Comparison of ENCODE assay signal across 9 cellular contexts in genomic region chr17:35051183-35051578, GRCh38. TPM values are rescaled to one million over a fixed set of nuclear protein-coding genes. Genes with fewer than 3 reads are reported as not detected.
DNase-seq lines count a peak whose midpoint lies in the region; ATAC-seq and TF ChIP-seq lines count a peak whose summit lies in the region.
"Had no signal": no experiment of that assay in that cellular context is flagged by ENCODE, and none has a peak within 500 bp of the region (broad histone marks: within the 10 kb centered on the region; RNA-seq: fewer than 3 reads in every experiment).

No MANE protein-coding gene starts in this region.

- H4K20me1 ChIP-seq in OCI-LY7 (ENCODE audit: insufficient read depth, low read length) (no peaks in the 10 kb centered on the region), Karpas-422 (ENCODE audit: insufficient read depth, low read depth, low read length) (0 out of 2 replicates have a peak, but pooled peaks cover 5% of the 10 kb centered on the region)

- H3K36me3 ChIP-seq in OCI-LY7 (ENCODE audit: insufficient read depth, low read length) (no peaks in the 10 kb centered on the region), duodenal mucosa (ENCODE audit: control insufficient read depth in 1 of 2, insufficient read depth in 2 of 2, low read length in 2 of 2) (no peaks in the 10 kb centered on the region), Karpas-422 (ENCODE audit: insufficient read depth, low read length) (no peaks in the 10 kb centered on the region)

- H2AFZ ChIP-seq in OCI-LY7 (ENCODE audit: low read length) (peak overlapping the region; percentile 48; the same call in 1 of the 2 replicates), Karpas-422 (ENCODE audit: low read length) (no peak overlapping the region)

- H3K9ac ChIP-seq in duodenal mucosa (ENCODE audit: low read depth in 1 of 2, low read length in 2 of 2): peak overlapping the region in 1 of 2 donors; percentile 23
- H3K9ac ChIP-seq in Karpas-422 (ENCODE audit: low read length): no peak overlapping the region

- CTCF ChIA-PET in OCI-LY7 (lab: Charles Lee; ENCODE audit: unreplicated experiment): no interaction called here

- no peak overlapping the region for H3K4me3 ChIP-seq in OCI-LY7 (ENCODE audit: low read depth, low read length, poor library complexity, severe bottlenecking)
- peak overlapping the region; percentile 23 to 44 for H3K4me3 ChIP-seq in duodenal mucosa (ENCODE audit: low read depth in 1 of 2, low read length in 2 of 2)
- H3K4me3 ChIP-seq in Karpas-422 (ENCODE audit: low read length): no peak overlapping the region
- H3K4me3 ChIP-seq: lung had no signal

- no TSS peak for BruUV-seq in OCI-LY7 (replicated peaks; lab: Mats Ljungman, UMichigan)

- intact Hi-C loops in OCI-LY7 (cut with micrococcal nuclease; ENCODE audit: unreplicated experiment) (no loop called here), sciatic nerve (cut with DNase I) (no loop called here)

- H3K79me2 ChIP-seq in OCI-LY7 (ENCODE audit: insufficient read depth, low read depth, low read length): no peaks in the 10 kb centered on the region
- peaks cover 22% of the 10 kb centered on the region for H3K79me2 ChIP-seq in Karpas-422 (ENCODE audit: low read length)

- peak; percentile 59 for ATAC-seq in GM21737 (IDR thresholded peaks at IDR 0.05; ENCODE audit: unreplicated experiment)
- ATAC-seq in sciatic nerve: peak; percentile 70

- in situ Hi-C loops in GM13976 (cut with MboI; ENCODE audit: low sequenced_read_pairs, unreplicated experiment): no loop called here

- DNase-seq in GM13976 (ENCODE audit: low spot score): peak; percentile 51
- peak; percentile 50 for DNase-seq in OCI-LY7 (ENCODE audit: low spot score)
- DNase-seq in sciatic nerve (ENCODE audit: low spot score): no peak
- no peak for DNase-seq in Karpas-422
- DNase-seq in EL: no peak
- no peak for DNase-seq in NCI-H1930 (lab: John Stamatoyannopoulos, UW)

- H3K4me2 ChIP-seq in OCI-LY7 (ENCODE audit: low read length) (peak overlapping the region; percentile 36), Karpas-422 (ENCODE audit: low read depth, low read length, poor library complexity, severe bottlenecking) (no peak overlapping the region)

- peaks cover 16% of the 10 kb centered on the region for H3K4me1 ChIP-seq in OCI-LY7 (ENCODE audit: insufficient read depth, low read length, poor library complexity, severe bottlenecking)
- peaks cover 34 to 53% of the 10 kb centered on the region in 2 donors for H3K4me1 ChIP-seq in duodenal mucosa (ENCODE audit: control insufficient read depth in 1 of 2, insufficient read depth in 2 of 2, low read length in 2 of 2)
- peaks cover 35% of the 10 kb centered on the region for H3K4me1 ChIP-seq in Karpas-422 (ENCODE audit: low read length)

- H3K27ac ChIP-seq in OCI-LY7 (ENCODE audit: low read depth, low read length, poor library complexity, severe bottlenecking): no peak overlapping the region
- peak overlapping the region; percentile 57 for H3K27ac ChIP-seq in duodenal mucosa (ENCODE audit: low read depth, low read length)
- H3K27ac ChIP-seq in Karpas-422 (ENCODE audit: low read length): no peak overlapping the region

- H3K9me2 ChIP-seq in OCI-LY7 (ENCODE audit: insufficient read depth, low read length) (no peaks in the 10 kb centered on the region), Karpas-422 (replicated peaks; ENCODE audit: insufficient read depth, low read length) (no peaks in the 10 kb centered on the region)

- TF ChIP-seq CTCF in GM13976 (IDR thresholded peaks at IDR 0.05; ENCODE audit: borderline replicate concordance, control extremely low read depth, extremely low read depth, insufficient read depth, missing control alignments): no peak
- no peak for TF ChIP-seq CTCF in OCI-LY7 (conservative IDR thresholded peaks at IDR 0.05; ENCODE audit: low read length)

- H3K9me3 ChIP-seq in OCI-LY7 (ENCODE audit: low read length) (no peaks in the 10 kb centered on the region), duodenal mucosa (ENCODE audit: control insufficient read depth in 1 of 2, low read length in 2 of 2) (no peaks in the 10 kb centered on the region), Karpas-422 (ENCODE audit: low read length) (no peaks in the 10 kb centered on the region)

- H3K27me3 ChIP-seq in duodenal mucosa (ENCODE audit: control insufficient read depth in 1 of 2, insufficient read depth in 2 of 2, low read length in 2 of 2) (no peaks in the 10 kb centered on the region), Karpas-422 (ENCODE audit: low read length) (no peaks in the 10 kb centered on the region)

- POLR2A ChIA-PET in OCI-LY7 (lab: Charles Lee): no interaction called here

RNA-seq across cellular contexts. Expression of gene RFFL, which starts 12.3 kb away (rescaled TPM):
- 15.6 and 20.6 TPM in 2 replicates for total RNA-seq in OCI-LY7 (2014; rRNA removed; shearing (Covaris generic))
- 11.2 and 16.1 TPM in 2 replicates for total RNA-seq in OCI-LY7 (2022)
- total RNA-seq in sciatic nerve: 23.3 TPM
- 14.6 and 16.3 TPM in 2 replicates for total RNA-seq in Karpas-422 (2014; rRNA removed; shearing (Covaris generic); ENCODE audit: low replicate concordance)

Comparison
In these comparisons a context has a peak if more than half of its experiments do, and no peak if none do; other contexts are left out.
1. DNase-seq: peak in GM13976 (single experiment) and OCI-LY7 (single experiment); none in sciatic nerve (single experiment), Karpas-422 (single experiment), EL (single experiment) and NCI-H1930 (0 of 2).
2. H3K4me3 ChIP-seq: peak in duodenal mucosa (2 of 2); none in OCI-LY7 (single experiment) and Karpas-422 (single experiment).